In the genomic region with DNA sequence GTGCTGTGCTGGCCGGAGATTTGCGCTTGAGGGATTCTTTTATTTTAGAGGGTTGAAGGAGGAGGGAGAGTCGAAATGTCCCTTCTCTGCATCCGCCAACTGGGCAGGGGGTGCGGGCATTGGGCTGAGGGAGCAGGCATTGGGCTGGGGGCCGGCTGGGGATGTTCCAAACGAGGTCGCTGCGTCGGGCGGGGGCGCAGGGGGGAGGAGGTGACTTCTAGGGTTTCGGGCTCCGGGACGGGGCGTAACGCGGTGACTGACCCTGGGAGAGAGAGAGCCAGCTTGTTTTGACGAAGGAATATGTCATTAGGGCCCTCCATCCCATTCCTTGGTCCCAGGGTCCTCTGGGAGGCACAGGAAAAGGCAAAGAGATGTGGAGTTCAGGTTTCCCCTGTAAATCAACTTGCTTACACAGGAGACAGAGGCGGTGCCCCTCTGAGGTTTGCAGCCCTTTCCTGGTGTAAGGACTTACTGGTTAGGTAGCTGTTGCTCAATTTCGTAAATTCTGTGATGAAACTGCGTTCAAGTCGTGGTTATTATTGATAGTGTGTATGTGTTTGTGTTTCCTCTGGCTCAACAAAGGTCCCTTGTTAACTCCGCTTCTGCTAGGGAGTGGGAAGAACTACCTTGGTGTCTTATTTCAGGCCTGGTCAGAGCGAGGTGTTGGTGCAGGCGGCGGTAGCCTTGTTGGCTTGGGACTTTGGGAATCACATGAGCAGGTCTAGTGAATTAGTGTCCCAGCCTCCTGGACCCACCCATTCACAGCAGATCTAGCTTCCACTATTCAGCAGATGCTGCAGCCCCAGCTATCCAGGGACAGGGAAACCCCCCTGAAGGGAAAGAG, we compare ENCODE assay signal across 1 cellular context.
TF ChIP-seq lines count a peak whose summit lies in the region.

No MANE protein-coding gene starts in this region.

TF ChIP-seq in H1, 55 proteins besides CTCF, POLR2A, EP300 and RAD21 (continued from another document):
- TF ChIP-seq CBX8 (IDR thresholded peaks at IDR 0.05; ENCODE audit: borderline replicate concordance, low read depth, low read length): no peak
- no peak for TF ChIP-seq CREB1 (IDR thresholded peaks at IDR 0.05)
- peak; percentile 78 for TF ChIP-seq KDM4A (IDR thresholded peaks at IDR 0.05; ENCODE audit: low read depth, low read length, severe bottlenecking)
- TF ChIP-seq PHF8 (conservative IDR thresholded peaks at IDR 0.05; ENCODE audit: low read depth, low read length): no peak
- peak; percentile 39; the same call in 1 of the 2 replicates for TF ChIP-seq CEBPB (IDR thresholded peaks at IDR 0.05; ENCODE audit: low read depth, low read length)
- TF ChIP-seq SRF (IDR thresholded peaks at IDR 0.05; ENCODE audit: low read depth, low read length): no peak
- TF ChIP-seq SP2 (IDR thresholded peaks at IDR 0.05; ENCODE audit: low read length): no peak
- TF ChIP-seq SIN3A (conservative IDR thresholded peaks at IDR 0.05 in 1 of 2, IDR thresholded peaks at IDR 0.05 in 1 of 2; ENCODE audit: low read depth in 1 of 2, low read length in 2 of 2): 0 out of 4 replicates have a peak, but pooled peaks of 1 of the 2 experiments have one; percentile 25
- TF ChIP-seq, protein P1, sequence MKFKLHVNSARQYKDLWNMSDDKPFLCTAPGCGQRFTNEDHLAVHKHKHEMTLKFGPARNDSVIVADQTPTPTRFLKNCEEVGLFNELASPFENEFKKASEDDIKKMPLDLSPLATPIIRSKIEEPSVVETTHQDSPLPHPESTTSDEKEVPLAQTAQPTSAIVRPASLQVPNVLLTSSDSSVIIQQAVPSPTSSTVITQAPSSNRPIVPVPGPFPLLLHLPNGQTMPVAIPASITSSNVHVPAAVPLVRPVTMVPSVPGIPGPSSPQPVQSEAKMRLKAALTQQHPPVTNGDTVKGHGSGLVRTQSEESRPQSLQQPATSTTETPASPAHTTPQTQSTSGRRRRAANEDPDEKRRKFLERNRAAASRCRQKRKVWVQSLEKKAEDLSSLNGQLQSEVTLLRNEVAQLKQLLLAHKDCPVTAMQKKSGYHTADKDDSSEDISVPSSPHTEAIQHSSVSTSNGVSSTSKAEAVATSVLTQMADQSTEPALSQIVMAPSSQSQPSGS (IDR thresholded peaks at IDR 0.05; ENCODE audit: low read length): no peak
- TF ChIP-seq, protein P2, sequence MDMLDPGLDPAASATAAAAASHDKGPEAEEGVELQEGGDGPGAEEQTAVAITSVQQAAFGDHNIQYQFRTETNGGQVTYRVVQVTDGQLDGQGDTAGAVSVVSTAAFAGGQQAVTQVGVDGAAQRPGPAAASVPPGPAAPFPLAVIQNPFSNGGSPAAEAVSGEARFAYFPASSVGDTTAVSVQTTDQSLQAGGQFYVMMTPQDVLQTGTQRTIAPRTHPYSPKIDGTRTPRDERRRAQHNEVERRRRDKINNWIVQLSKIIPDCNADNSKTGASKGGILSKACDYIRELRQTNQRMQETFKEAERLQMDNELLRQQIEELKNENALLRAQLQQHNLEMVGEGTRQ (IDR thresholded peaks at IDR 0.05; ENCODE audit: low read length): no peak
- TF ChIP-seq BACH1 (IDR thresholded peaks at IDR 0.05; ENCODE audit: low read length): no peak
- no peak for TF ChIP-seq TBP (IDR thresholded peaks at IDR 0.05; ENCODE audit: low read depth, low read length)
- TF ChIP-seq BCL11A (IDR thresholded peaks at IDR 0.05; ENCODE audit: low read depth in 2 of 2, low read length in 2 of 2): no peak
- TF ChIP-seq GTF2F1 (IDR thresholded peaks at IDR 0.05; ENCODE audit: borderline replicate concordance, low read depth, low read length): no peak
- TF ChIP-seq KDM5A (IDR thresholded peaks at IDR 0.05; ENCODE audit: low read length): 0 out of 2 replicates have a peak, but pooled peaks have one; percentile 12
- TF ChIP-seq RNF2 (IDR thresholded peaks at IDR 0.05; ENCODE audit: borderline replicate concordance, low read depth, low read length, missing control alignments, poor library complexity, severe bottlenecking): no peak
- no peak for TF ChIP-seq CTBP2 (IDR thresholded peaks at IDR 0.05; ENCODE audit: borderline replicate concordance, insufficient read depth, insufficient read length, low read length)
- TF ChIP-seq HDAC6 (IDR thresholded peaks at IDR 0.05; ENCODE audit: low read depth, low read length): no peak
- TF ChIP-seq SP4 (IDR thresholded peaks at IDR 0.05; ENCODE audit: low read length): no peak
- no peak for TF ChIP-seq HDAC2 (IDR thresholded peaks at IDR 0.05; ENCODE audit: borderline replicate concordance in 1 of 2, low read depth in 2 of 2, low read length in 2 of 2)
- TF ChIP-seq TCF12 (IDR thresholded peaks at IDR 0.05; ENCODE audit: low read depth, low read length): no peak
- TF ChIP-seq EZH2 (IDR thresholded peaks at IDR 0.05; ENCODE audit: low read depth, low read length, severe bottlenecking): no peak
- no peak for TF ChIP-seq POLR2AphosphoS5 (IDR thresholded peaks at IDR 0.05; ENCODE audit: low read depth, low read length)
- no peak for TF ChIP-seq GABPA (IDR thresholded peaks at IDR 0.05; ENCODE audit: borderline replicate concordance, insufficient read depth, low read length)
- no peak for TF ChIP-seq NRF1 (IDR thresholded peaks at IDR 0.05; ENCODE audit: low read depth, low read length)
- 0 out of 2 replicates have a peak, but pooled peaks have one; percentile 34 for TF ChIP-seq TAF1 (IDR thresholded peaks at IDR 0.05; ENCODE audit: low read depth, low read length)
